Comparison of ENCODE assay signal across 19 cellular contexts in the genomic region with DNA sequence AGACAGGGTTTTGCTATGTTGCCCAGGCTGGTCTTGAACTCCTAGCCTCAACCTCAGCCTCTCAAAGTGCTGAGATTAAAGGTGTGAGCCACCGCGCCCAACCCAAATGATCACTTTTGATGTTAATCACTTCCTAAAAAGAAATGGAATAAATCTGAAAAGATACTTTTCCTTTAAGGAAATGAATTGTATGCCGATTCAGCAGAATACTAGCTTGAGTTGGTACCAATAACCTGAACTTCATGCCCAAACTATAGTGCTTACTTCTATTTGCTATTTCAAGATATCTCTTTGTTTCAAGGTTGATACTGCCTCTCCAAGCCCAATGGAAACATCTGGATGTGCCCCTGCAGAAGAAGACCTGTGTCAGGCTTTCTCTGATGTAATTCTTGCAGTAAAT. TPM values are rescaled to one million over a fixed set of nuclear protein-coding genes. Genes with fewer than 3 reads are reported as not detected.
DNase-seq lines count a peak whose midpoint lies in the region; ATAC-seq and TF ChIP-seq lines count a peak whose summit lies in the region.
"Had no signal": no experiment of that assay in that cellular context is flagged by ENCODE, and none has a peak within 500 bp of the region (broad histone marks: within the 10 kb centered on the region; RNA-seq: fewer than 3 reads in every experiment).

No MANE protein-coding gene starts in this region.

- H3K9me3 Mint-ChIP-seq in GM23338 = no peaks in the 10 kb centered on the region
- H3K9me3 Mint-ChIP-seq in nephron progenitor cell = peaks cover 6% of the 10 kb centered on the region
- H3K9me3 Mint-ChIP-seq: CD8-positive, alpha-beta memory T cell had no signal

- H3K4me3 ChIP-seq in BLaER1 = no peak overlapping the region
- no peak overlapping the region for H3K4me3 ChIP-seq in GM23338
- H3K4me3 ChIP-seq in PC-3 (ENCODE audit: low read length) = 0 out of 2 replicates have a peak overlapping the region, but pooled peaks have one; percentile 13

- H3K36me3 ChIP-seq in BLaER1 (peaks cover 83% of the 10 kb centered on the region), GM23338 (ENCODE audit: insufficient read depth) (peaks cover 79% of the 10 kb centered on the region), PC-3 (ENCODE audit: low read depth, low read length) (peaks cover 44% of the 10 kb centered on the region)

- H3K27ac ChIP-seq in BLaER1 = no peak overlapping the region
- peak overlapping the region; percentile 6; the same call in 1 of the 2 replicates for H3K27ac ChIP-seq in GM23338 (ENCODE audit: low read depth)
- no peak overlapping the region for H3K27ac ChIP-seq in PC-3 (ENCODE audit: low read length)
- H3K27ac ChIP-seq: C4-2B, HL-60 had no signal

- H3K4me3 Mint-ChIP-seq in GM23338 (no peak overlapping the region), nephron progenitor cell (peak overlapping the region; percentile 8)
- H3K4me3 Mint-ChIP-seq: CD8-positive, alpha-beta memory T cell had no signal

- POLR2A ChIA-PET in PC-3 (lab: Charles Lee; ENCODE audit: unreplicated experiment) = no interaction called here

- no TSS peak for BruUV-seq in PC-3 (replicated peaks; lab: Mats Ljungman, UMichigan)

- H3K27ac Mint-ChIP-seq in GM23338 (no peak overlapping the region), nephron progenitor cell (no peak overlapping the region)

- no peak for ATAC-seq in GM23338
- ATAC-seq in PC-3 = no peak
- ATAC-seq: SK-N-SH treated with all-trans-retinoic acid at 6 μM for 48 hours had no signal

- CTCF ChIA-PET in PC-3 (lab: Charles Lee) = no interaction called here

- H3F3A ChIP-seq in GM23338 (replicated peaks; ENCODE audit: low read depth) = peaks cover 72% of the 10 kb centered on the region
- no peaks in the 10 kb centered on the region for H3F3A ChIP-seq in PC-3 (ENCODE audit: low read length, unreplicated experiment)

- H3K36me3 Mint-ChIP-seq in GM23338 (ENCODE audit: low read depth) (peaks cover 90% of the 10 kb centered on the region), nephron progenitor cell (ENCODE audit: low read depth) (peaks cover 73% of the 10 kb centered on the region)

- no peaks in the 10 kb centered on the region for H3K27me3 ChIP-seq in BLaER1
- H3K27me3 ChIP-seq in GM23338 (ENCODE audit: insufficient read depth) = no peaks in the 10 kb centered on the region
- H3K27me3 ChIP-seq in PC-3 (ENCODE audit: low read length) = no peaks in the 10 kb centered on the region

- no peak for TF ChIP-seq CTCF in GM23338 (conservative IDR thresholded peaks at IDR 0.05; ENCODE audit: low read depth in 2 of 2)
- TF ChIP-seq CTCF in PC-3 (conservative IDR thresholded peaks at IDR 0.05; ENCODE audit: low read depth, low read length) = no peak
- TF ChIP-seq CTCF in nephron progenitor cell (IDR thresholded peaks at IDR 0.05) = no peak

- no peaks in the 10 kb centered on the region for H4K20me1 ChIP-seq in BLaER1
- H4K20me1 ChIP-seq in GM23338 (replicated peaks; ENCODE audit: insufficient read depth) = peaks cover 44% of the 10 kb centered on the region
- H4K20me1 ChIP-seq in PC-3 (ENCODE audit: low read length) = peaks cover 7% of the 10 kb centered on the region; the same call in 1 of the 2 replicates

- peaks cover 24% of the 10 kb centered on the region for H3K4me1 Mint-ChIP-seq in GM23338
- peaks cover 37% of the 10 kb centered on the region for H3K4me1 Mint-ChIP-seq in nephron progenitor cell

- intact Hi-C loops in PC-3 (cut with micrococcal nuclease) = no loop called here

- peaks cover 62% of the 10 kb centered on the region for H3K79me2 ChIP-seq in GM23338 (replicated peaks; ENCODE audit: insufficient read depth)
- H3K79me2 ChIP-seq in PC-3 (ENCODE audit: low read length) = peaks cover 50% of the 10 kb centered on the region

- 0 out of 2 replicates have a peak overlapping the region, but pooled peaks have one; percentile 2 for H3K4me2 ChIP-seq in BLaER1
- H3K4me2 ChIP-seq in GM23338 = no peak overlapping the region
- peak overlapping the region; percentile 22; the same call in 1 of the 2 replicates for H3K4me2 ChIP-seq in PC-3 (ENCODE audit: low read length)

- H3K4me1 ChIP-seq in BLaER1 (peaks cover 28% of the 10 kb centered on the region), GM23338 (ENCODE audit: insufficient read depth) (peaks cover 19% of the 10 kb centered on the region), PC-3 (ENCODE audit: insufficient read depth, low read length) (peaks cover 20% of the 10 kb centered on the region)

- H2AFZ ChIP-seq in GM23338 = no peak overlapping the region
- no peak overlapping the region for H2AFZ ChIP-seq in PC-3 (ENCODE audit: low read length)

- H3K9me2 ChIP-seq in GM23338 (ENCODE audit: insufficient read depth) (no peaks in the 10 kb centered on the region), PC-3 (replicated peaks; ENCODE audit: low read length) (no peaks in the 10 kb centered on the region)

- H3K27me3 Mint-ChIP-seq in GM23338 (ENCODE audit: insufficient read depth, low read depth, poor library complexity) (peaks cover 17% of the 10 kb centered on the region), nephron progenitor cell (ENCODE audit: low read depth, poor library complexity) (no peaks in the 10 kb centered on the region)
- H3K27me3 Mint-ChIP-seq: CD8-positive, alpha-beta memory T cell had no signal

- H3K9me3 ChIP-seq in BLaER1 (peaks cover 7% of the 10 kb centered on the region; the same call in 1 of the 2 replicates), PC-3 (ENCODE audit: low read length) (no peaks in the 10 kb centered on the region)

- H3K9ac ChIP-seq in BLaER1 = no peak overlapping the region
- H3K9ac ChIP-seq in PC-3 (ENCODE audit: low read length) = no peak overlapping the region

- DNase-seq in GM23338 (ENCODE audit: low spot score) (no peak), PC-3 (no peak), nephron progenitor cell (no peak), OCI-M1 (lab: John Stamatoyannopoulos, UW) (no peak), mesenteric fat pad (ENCODE audit: low spot score) (no peak), cerebellum (ENCODE audit: low spot score) (no peak)
- DNase-seq: Calu3; CD8-positive, alpha-beta memory T cell; DMS153; GF-D8; NCI-H1417; NCI-H1694 treated with DMSO at 0.1 percent for 48 hours; NCI-H446 treated with DMSO at 0.1 percent for 48 hours; NCI-H526 treated with DMSO at 0.1 percent for 48 hours; SIG-M5 had no signal

TF ChIP-seq in GM23338, 12 proteins besides CTCF, POLR2A, EP300 and RAD21:
- TF ChIP-seq ZNF114 (CRISPR knock-in tag; IDR thresholded peaks at IDR 0.05) = no peak
- TF ChIP-seq EZH2phosphoT487 (IDR thresholded peaks at IDR 0.05; ENCODE audit: unreplicated experiment) = no peak
- TF ChIP-seq POLR2AphosphoS5 (IDR thresholded peaks at IDR 0.05; ENCODE audit: low read depth) = no peak
- TF ChIP-seq ZNF331 (CRISPR knock-in tag; IDR thresholded peaks at IDR 0.05; ENCODE audit: low read depth) = no peak
- TF ChIP-seq NANOG (IDR thresholded peaks at IDR 0.05; ENCODE audit: borderline replicate concordance) = no peak
- no peak for TF ChIP-seq CREB1 (CRISPR knock-in tag; IDR thresholded peaks at IDR 0.05; ENCODE audit: low read depth)
- no peak for TF ChIP-seq STAT1 (IDR thresholded peaks at IDR 0.05; ENCODE audit: unreplicated experiment)

RNA-seq across cellular contexts. Expression of a gene that starts 4.0 kb away (rescaled TPM):
- 273 and 276 TPM in 2 replicates for total RNA-seq in GM23338 (2014; rRNA removed; shearing (Covaris generic))
- polyA plus RNA-seq in GM23338 (2016; fragmentation: Nextera tagmentation; extraction: Ambion mirVana) = 400 and 411 TPM in 2 replicates
- total RNA-seq in PC-3 (2014; rRNA removed) (134 and 185 TPM in 2 replicates), mesenteric fat pad (4.9 TPM), cerebellum (40.5 TPM)

RNA-seq across cellular contexts. Expression of a gene that starts 18.4 kb away (rescaled TPM):
- total RNA-seq in GM23338 (2014; rRNA removed; shearing (Covaris generic)) = 95.1 and 99.4 TPM in 2 replicates
- 102 and 107 TPM in 2 replicates for polyA plus RNA-seq in GM23338 (2016; fragmentation: Nextera tagmentation; extraction: Ambion mirVana)
- 22.1 and 27.8 TPM in 2 replicates for total RNA-seq in PC-3 (2014; rRNA removed)
- total RNA-seq in mesenteric fat pad = 2.3 TPM
- 12.2 TPM for total RNA-seq in cerebellum
